In genomic region chr10:121574519-121575170, GRCh38 we compare ENCODE assay signal across 34 cellular contexts. TPM values are rescaled to one million over a fixed set of nuclear protein-coding genes. Genes with fewer than 3 reads are reported as not detected.
DNase-seq lines count a peak whose midpoint lies in the region; ATAC-seq and TF ChIP-seq lines count a peak whose summit lies in the region.
"Had no signal": no experiment of that assay in that cellular context is flagged by ENCODE, and none has a peak within 500 bp of the region (broad histone marks: within the 10 kb centered on the region; RNA-seq: fewer than 3 reads in every experiment).

No MANE protein-coding gene starts in this region.

- H3K36me3 ChIP-seq in breast epithelium (no peaks in the 10 kb centered on the region), gastroesophageal sphincter (no peaks in the 10 kb centered on the region), rectal smooth muscle tissue (ENCODE audit: control insufficient read depth, insufficient read depth, low read length) (no peaks in the 10 kb centered on the region), vagina (no peaks in the 10 kb centered on the region)
- H3K36me3 ChIP-seq: brain microvascular endothelial cell, lower lobe of right lung, pancreas, right atrium auricular region, SJCRH30, tibial nerve had no signal

- H3K4me3 Mint-ChIP-seq in MCF 10A (ENCODE audit: unreplicated experiment) (no peak overlapping the region), nephron progenitor cell (no peak overlapping the region)
- H3K4me3 Mint-ChIP-seq: activated naive CD4-positive, alpha-beta T cell treated with anti-CD3 and anti-CD28 coated beads, Interleukin-2, amount 50 U/mL, for 24 hours; activated T-helper 17 cell treated with anti-CD3 and anti-CD28 coated beads, Interleukin-2, amount 50 U/mL, for 72 hours; CD14-positive monocyte; neural crest cell; stimulated activated naive CD8-positive, alpha-beta T cell treated with anti-CD3 and anti-CD28 coated beads, Interleukin-15, amount 100 ng/mL, for 72 hours had no signal

- no peak overlapping the region for H3K9ac ChIP-seq in rectal smooth muscle tissue (ENCODE audit: low read length)

- H3K27me3 Mint-ChIP-seq in MCF 10A (ENCODE audit: insufficient read depth, unreplicated experiment) = no peaks in the 10 kb centered on the region
- H3K27me3 Mint-ChIP-seq in nephron progenitor cell (ENCODE audit: low read depth, poor library complexity) = peaks cover 13% of the 10 kb centered on the region
- H3K27me3 Mint-ChIP-seq: activated naive CD4-positive, alpha-beta T cell treated with anti-CD3 and anti-CD28 coated beads, Interleukin-2, amount 50 U/mL, for 24 hours; activated T-helper 17 cell treated with anti-CD3 and anti-CD28 coated beads, Interleukin-2, amount 50 U/mL, for 72 hours; stimulated activated naive CD8-positive, alpha-beta T cell treated with anti-CD3 and anti-CD28 coated beads, Interleukin-15, amount 100 ng/mL, for 72 hours had no signal

- H3K36me3 Mint-ChIP-seq in MCF 10A (ENCODE audit: insufficient read depth, unreplicated experiment) (no peaks in the 10 kb centered on the region), nephron progenitor cell (ENCODE audit: low read depth) (peaks cover 2% of the 10 kb centered on the region)
- H3K36me3 Mint-ChIP-seq: activated naive CD4-positive, alpha-beta T cell treated with anti-CD3 and anti-CD28 coated beads, Interleukin-2, amount 50 U/mL, for 24 hours; CD14-positive monocyte had no signal

- intact Hi-C loops in breast epithelium (cut with DNase I; ENCODE audit: low total_unique reads) = no loop called here
- intact Hi-C loops in MCF 10A (cut with micrococcal nuclease) = no loop called here
- intact Hi-C loops in vagina (cut with DNase I) = no loop called here

- WGBS in gastroesophageal sphincter (ENCODE audit: low coverage in 1 of 2), 2 donors = 33 to 58% methylated on average over 5 to 14 of the region's 14 CpGs

- peak; percentile 67 for ATAC-seq in gastroesophageal sphincter
- ATAC-seq in GM18517 (IDR thresholded peaks at IDR 0.05; ENCODE audit: unreplicated experiment) = no peak
- ATAC-seq: activated T-helper 17 cell treated with anti-CD3 and anti-CD28 coated beads, Interleukin-2, amount 50 U/mL, for 72 hours; K562; pancreas; stimulated activated naive CD8-positive, alpha-beta T cell treated with anti-CD3 and anti-CD28 coated beads, Interleukin-15, amount 100 ng/mL, for 72 hours had no signal

- H3K27ac ChIP-seq in breast epithelium (peak overlapping the region; percentile 61 to 69), gastroesophageal sphincter (peak overlapping the region; percentile 65 to 83 (median 81)), rectal smooth muscle tissue (ENCODE audit: low read depth, low read length) (peak overlapping the region; percentile 25), vagina (peak overlapping the region; percentile 16)
- H3K27ac ChIP-seq: 22Rv1, brain microvascular endothelial cell, pancreas, right atrium auricular region, SJCRH30, tibial nerve had no signal

- POLR2A ChIA-PET in MCF 10A (lab: Yijun Ruan, JAX) = no interaction called here

- no peak for TF ChIP-seq EP300 in gastroesophageal sphincter (IDR thresholded peaks at IDR 0.05)

- TF ChIP-seq CTCF in breast epithelium (IDR thresholded peaks at IDR 0.05) = no peak
- no peak for TF ChIP-seq CTCF in MCF 10A (IDR thresholded peaks at IDR 0.05; ENCODE audit: unreplicated experiment)
- TF ChIP-seq CTCF in gastroesophageal sphincter (IDR thresholded peaks at IDR 0.05) = no peak
- TF ChIP-seq CTCF in vagina (IDR thresholded peaks at IDR 0.05) = no peak
- no peak for TF ChIP-seq CTCF in nephron progenitor cell (IDR thresholded peaks at IDR 0.05)

- no peaks in the 10 kb centered on the region for H3K27me3 ChIP-seq in breast epithelium
- H3K27me3 ChIP-seq in gastroesophageal sphincter = no peaks in the 10 kb centered on the region
- no peaks in the 10 kb centered on the region for H3K27me3 ChIP-seq in rectal smooth muscle tissue (ENCODE audit: control insufficient read depth, insufficient read depth, low read length)
- H3K27me3 ChIP-seq in vagina = no peaks in the 10 kb centered on the region
- H3K27me3 ChIP-seq: brain microvascular endothelial cell, pancreas, right atrium auricular region, SJCRH30 had no signal

- H3K9me3 ChIP-seq in breast epithelium (no peaks in the 10 kb centered on the region), gastroesophageal sphincter (no peaks in the 10 kb centered on the region), vagina (no peaks in the 10 kb centered on the region)
- H3K9me3 ChIP-seq: Caco-2, lower lobe of right lung, pancreas, right atrium auricular region, SJCRH30, tibial nerve had no signal

- TF ChIP-seq POLR2A in breast epithelium (IDR thresholded peaks at IDR 0.05) (no peak), gastroesophageal sphincter (IDR thresholded peaks at IDR 0.05) (no peak), vagina (IDR thresholded peaks at IDR 0.05) (no peak)

- H3K27ac Mint-ChIP-seq in MCF 10A (ENCODE audit: low read depth, unreplicated experiment) (no peak overlapping the region), nephron progenitor cell (no peak overlapping the region)
- H3K27ac Mint-ChIP-seq: activated naive CD4-positive, alpha-beta T cell treated with anti-CD3 and anti-CD28 coated beads, Interleukin-2, amount 50 U/mL, for 24 hours; activated T-helper 17 cell treated with anti-CD3 and anti-CD28 coated beads, Interleukin-2, amount 50 U/mL, for 72 hours; stimulated activated naive CD8-positive, alpha-beta T cell treated with anti-CD3 and anti-CD28 coated beads, Interleukin-15, amount 100 ng/mL, for 72 hours had no signal

- H3K4me1 Mint-ChIP-seq in MCF 10A (ENCODE audit: insufficient read depth, unreplicated experiment) (no peaks in the 10 kb centered on the region), nephron progenitor cell (peaks cover 72% of the 10 kb centered on the region)
- H3K4me1 Mint-ChIP-seq: activated naive CD4-positive, alpha-beta T cell treated with anti-CD3 and anti-CD28 coated beads, Interleukin-2, amount 50 U/mL, for 24 hours; activated T-helper 17 cell treated with anti-CD3 and anti-CD28 coated beads, Interleukin-2, amount 50 U/mL, for 72 hours; CD14-positive monocyte; stimulated activated naive CD8-positive, alpha-beta T cell treated with anti-CD3 and anti-CD28 coated beads, Interleukin-15, amount 100 ng/mL, for 72 hours had no signal

- H3K4me1 ChIP-seq in breast epithelium = peaks cover 0 to 5% of the 10 kb centered on the region in 2 donors
- peaks cover 0 to 87% (median 16%) of the 10 kb centered on the region in 3 donors for H3K4me1 ChIP-seq in gastroesophageal sphincter
- H3K4me1 ChIP-seq in rectal smooth muscle tissue (ENCODE audit: control insufficient read depth, insufficient read depth, low read length) = peaks cover 21% of the 10 kb centered on the region
- H3K4me1 ChIP-seq in vagina = peaks cover 47% of the 10 kb centered on the region
- H3K4me1 ChIP-seq: pancreas, right atrium auricular region, SJCRH30, tibial nerve had no signal

- CTCF ChIA-PET in MCF 10A (lab: Yijun Ruan, JAX) = no interaction called here

- H3K4me3 ChIP-seq in breast epithelium = peak overlapping the region in 1 of 3 donors; percentile 11
- H3K4me3 ChIP-seq in gastroesophageal sphincter = peak overlapping the region; percentile 17 to 34
- peak overlapping the region; percentile 25 for H3K4me3 ChIP-seq in rectal smooth muscle tissue (ENCODE audit: low read length)
- H3K4me3 ChIP-seq in vagina = no peak overlapping the region
- H3K4me3 ChIP-seq: K562, lower lobe of right lung, pancreas, right atrium auricular region, SJCRH30, tibial nerve had no signal

- no TSS peak for BruUV-seq in MCF 10A (replicated peaks; lab: Mats Ljungman, UMichigan)

- DNase-seq in breast epithelium (ENCODE audit: low spot score in 2 of 2) = peak in 1 of 2 donors; percentile 81
- DNase-seq in MCF 10A (ENCODE audit: unreplicated experiment) = no peak
- DNase-seq in vagina (ENCODE audit: extremely low spot score in 2 of 2) = no peak
- DNase-seq in nephron progenitor cell = no peak
- no peak for DNase-seq in activated CD4-positive, alpha-beta T cell treated with anti-CD3 and anti-CD28 coated beads for 48 hours
- DNase-seq: activated CD4-positive, alpha-beta T cell treated with anti-CD3 and anti-CD28 coated beads for 4 hours; amniotic stem cell; brain microvascular endothelial cell; Caco-2; DMS53; kidney glomerular epithelial cell; lower lobe of right lung; NCI-H1092 treated with DMSO at 0.1 percent for 48 hours; NCI-H1930; NCI-H2171 treated with DMSO at 0.1 percent for 48 hours; NCI-H510A; pancreas; RPMI8226; SJCRH30; stimulated activated CD8-positive, alpha-beta memory T cell treated with anti-CD3 and anti-CD28 coated beads, Interleukin-4, amount 100 ng/mL, for 48 hours; stimulated activated naive CD8-positive, alpha-beta T cell treated with anti-CD3 and anti-CD28 coated beads, Interleukin-15, amount 100 ng/mL, for 72 hours; SW 1271 had no signal

- H3K9me3 Mint-ChIP-seq in MCF 10A (ENCODE audit: unreplicated experiment) = no peaks in the 10 kb centered on the region
- no peaks in the 10 kb centered on the region for H3K9me3 Mint-ChIP-seq in nephron progenitor cell
- H3K9me3 Mint-ChIP-seq: activated naive CD4-positive, alpha-beta T cell treated with anti-CD3 and anti-CD28 coated beads, Interleukin-2, amount 50 U/mL, for 24 hours; activated T-helper 17 cell treated with anti-CD3 and anti-CD28 coated beads, Interleukin-2, amount 50 U/mL, for 72 hours; neural crest cell; stimulated activated naive CD8-positive, alpha-beta T cell treated with anti-CD3 and anti-CD28 coated beads, Interleukin-15, amount 100 ng/mL, for 72 hours had no signal

RNA-seq across cellular contexts. Expression of gene FGFR2, which starts 23.6 kb away (rescaled TPM):
- total RNA-seq in breast epithelium (10 to 100 TPM; 31.8 to 62.8 (median 44.3) TPM), MCF 10A (2022) (2.7 and 3.0 TPM in 2 replicates), gastroesophageal sphincter (10 to 100 TPM; 41.6 to 79.3 (median 60.5) TPM), vagina (54.0 TPM)
- total RNA-seq: activated T-helper 17 cell treated with anti-CD3 and anti-CD28 coated beads, Interleukin-2, amount 50 U/mL, for 72 hours; OCI-LY7 had no signal

Comparison
In these comparisons a context has a peak if more than half of its experiments do, and no peak if none do; other contexts are left out.
1. H3K27ac ChIP-seq: peak in every context shown above with its lines; median percentile 81 in gastroesophageal sphincter; 65 in breast epithelium; 25 in rectal smooth muscle tissue; 16 in vagina.
2. H3K4me3 ChIP-seq: peak in gastroesophageal sphincter (2 of 2) and rectal smooth muscle tissue (single experiment); none in vagina (0 of 2).